In genomic region chr1:183493540-183494245, GRCh38 we compare ENCODE assay signal across 1 cellular context.
TF ChIP-seq lines count a peak whose summit lies in the region.

No MANE protein-coding gene starts in this region.

TF ChIP-seq in HEK293, 187 proteins besides CTCF, POLR2A, EP300 and RAD21 (continued from another document):
- TF ChIP-seq ZNF362 (tag by site-specific recombination; IDR thresholded peaks at IDR 0.05): 0 out of 2 replicates have a peak, but pooled peaks have one; percentile 20
- no peak for TF ChIP-seq PBX3 (CRISPR knock-in tag; IDR thresholded peaks at IDR 0.05)
- TF ChIP-seq ZEB2 (tag by site-specific recombination; IDR thresholded peaks at IDR 0.05): peak; percentile 92; the same call in 1 of the 2 replicates
- TF ChIP-seq FEZF1 (tag by site-specific recombination; IDR thresholded peaks at IDR 0.05): peak; percentile 43; the same call in 1 of the 2 replicates
- TF ChIP-seq ZNF600 (tag by site-specific recombination; IDR thresholded peaks at IDR 0.05): peak; percentile 92
- 0 out of 2 replicates have a peak, but pooled peaks have one; percentile 70 for TF ChIP-seq HIC1 (tag by site-specific recombination; IDR thresholded peaks at IDR 0.05)
- 0 out of 2 replicates have a peak, but pooled peaks have one; percentile 29 for TF ChIP-seq KLF1 (tag by site-specific recombination; IDR thresholded peaks at IDR 0.05)
- no peak for TF ChIP-seq ZNF692 (tag by site-specific recombination; IDR thresholded peaks at IDR 0.05)
- no peak for TF ChIP-seq PRDM1 (tag by site-specific recombination; IDR thresholded peaks at IDR 0.05)
- TF ChIP-seq PRDM6 (tag by site-specific recombination; IDR thresholded peaks at IDR 0.05): peak; percentile 48; the same call in 1 of the 2 replicates
- peak; percentile 94 for TF ChIP-seq GLIS1 (tag by site-specific recombination; IDR thresholded peaks at IDR 0.05)
- TF ChIP-seq SP7 (tag by site-specific recombination; IDR thresholded peaks at IDR 0.05): peak; percentile 39; the same call in 1 of the 2 replicates
- no peak for TF ChIP-seq ZNF433 (tag by site-specific recombination; IDR thresholded peaks at IDR 0.05; ENCODE audit: low read depth)
- TF ChIP-seq ZNF404 (tag by site-specific recombination; IDR thresholded peaks at IDR 0.05): no peak
- TF ChIP-seq ZNF623 (tag by site-specific recombination; IDR thresholded peaks at IDR 0.05): no peak
- TF ChIP-seq ZNF366 (tag by site-specific recombination; conservative IDR thresholded peaks at IDR 0.05): 0 out of 2 replicates have a peak, but pooled peaks have one; percentile 19
- TF ChIP-seq WT1 (tag by site-specific recombination; IDR thresholded peaks at IDR 0.05): peak; percentile 59; the same call in 1 of the 2 replicates
- peak; percentile 36; the same call in 1 of the 2 replicates for TF ChIP-seq ZNF335 (tag by site-specific recombination; conservative IDR thresholded peaks at IDR 0.05)
- no peak for TF ChIP-seq ZNF510 (tag by site-specific recombination; IDR thresholded peaks at IDR 0.05; ENCODE audit: insufficient replicate concordance)
- peak; percentile 84 for TF ChIP-seq ZNF121 (tag by site-specific recombination; IDR thresholded peaks at IDR 0.05)
- TF ChIP-seq PRDM10 (tag by site-specific recombination; IDR thresholded peaks at IDR 0.05): peak; percentile 17; the same call in 1 of the 2 replicates
